ENCODE assay signal across 10 cellular contexts in genomic region chr4:113300384-113301011, GRCh38.
DNase-seq lines count a peak whose midpoint lies in the region; ATAC-seq, FAIRE-seq and TF ChIP-seq lines count a peak whose summit lies in the region.
"Had no signal": no experiment of that assay in that cellular context is flagged by ENCODE, and none has a peak within 500 bp of the region (broad histone marks: within the 10 kb centered on the region; RNA-seq: fewer than 3 reads in every experiment).

No MANE protein-coding gene starts in this region.

- ATAC-seq in activated T-cell treated with anti-CD3 and anti-CD28 coated beads, Interleukin-2, amount 50 U/mL, for 4 hours = peak; percentile 78
- no peak for ATAC-seq in HG03354 (IDR thresholded peaks at IDR 0.05; ENCODE audit: poor library complexity, severe bottlenecking, unreplicated experiment)
- ATAC-seq in GM21528 (IDR thresholded peaks at IDR 0.05; ENCODE audit: low FRiP score, unreplicated experiment) = no peak

- H3K4me3 Mint-ChIP-seq in activated T-cell treated with anti-CD3 and anti-CD28 coated beads, Interleukin-2, amount 50 U/mL, for 4 hours = no peak overlapping the region

- TF ChIP-seq CTCF in brain microvascular endothelial cell (IDR thresholded peaks at IDR 0.05; ENCODE audit: low read depth, low read length, missing control alignments) = no peak
- no peak for TF ChIP-seq CTCF in kidney epithelial cell (IDR thresholded peaks at IDR 0.05; ENCODE audit: insufficient read depth, low read length, poor library complexity, severe bottlenecking)

- H3K27me3 Mint-ChIP-seq in activated T-cell treated with anti-CD3 and anti-CD28 coated beads, Interleukin-2, amount 50 U/mL, for 4 hours (ENCODE audit: low read depth) = no peaks in the 10 kb centered on the region

- H3K9me3 Mint-ChIP-seq in activated T-cell treated with anti-CD3 and anti-CD28 coated beads, Interleukin-2, amount 50 U/mL, for 4 hours = no peaks in the 10 kb centered on the region

- peak overlapping the region; percentile 78 for H3K27ac ChIP-seq in brain microvascular endothelial cell
- H3K27ac ChIP-seq: BLaER1 treated with 17β-estradiol and CSF1 and Interleukin-3, amounts not matched to agents 10 nM and 100 nM had no signal

- no peaks in the 10 kb centered on the region for H3K4me1 Mint-ChIP-seq in activated T-cell treated with anti-CD3 and anti-CD28 coated beads, Interleukin-2, amount 50 U/mL, for 4 hours (ENCODE audit: low read depth)

- FAIRE-seq in urothelium cell line (lab: Jason Lieb, UNC) = peak; percentile 55

- H3K36me3 ChIP-seq in brain microvascular endothelial cell (replicated peaks) = no peaks in the 10 kb centered on the region
- H3K36me3 ChIP-seq in kidney epithelial cell (ENCODE audit: control insufficient read depth, insufficient read depth, low read length) = no peaks in the 10 kb centered on the region
- H3K36me3 ChIP-seq: BLaER1 treated with 17β-estradiol and CSF1 and Interleukin-3, amounts not matched to agents 10 nM and 100 nM had no signal

- H3K27me3 ChIP-seq in brain microvascular endothelial cell (replicated peaks) (no peaks in the 10 kb centered on the region), kidney epithelial cell (ENCODE audit: control insufficient read depth, insufficient read depth, low read length) (no peaks in the 10 kb centered on the region)
- H3K27me3 ChIP-seq: BLaER1 treated with 17β-estradiol and CSF1 and Interleukin-3, amounts not matched to agents 10 nM and 100 nM had no signal

- H3K4me3 ChIP-seq in brain microvascular endothelial cell (ENCODE audit: low read depth, low read length) (no peak overlapping the region), kidney epithelial cell (ENCODE audit: low read depth, low read length) (no peak overlapping the region)
- H3K4me3 ChIP-seq: BLaER1 treated with 17β-estradiol and CSF1 and Interleukin-3, amounts not matched to agents 10 nM and 100 nM had no signal

- no peaks in the 10 kb centered on the region for H3K36me3 Mint-ChIP-seq in activated T-cell treated with anti-CD3 and anti-CD28 coated beads, Interleukin-2, amount 50 U/mL, for 4 hours (ENCODE audit: insufficient read depth)

- in situ Hi-C loops in brain microvascular endothelial cell (cut with HindIII; ENCODE audit: low pct_ligation_motif_present, low sequenced_read_pairs) = no loop called here

- DNase-seq in activated T-cell treated with anti-CD3 and anti-CD28 coated beads, Interleukin-2, amount 50 U/mL, for 4 hours = no peak
- no peak for DNase-seq in activated T-cell treated with anti-CD3 and anti-CD28 coated beads for 4 hours
- peak; percentile 95 for DNase-seq in brain microvascular endothelial cell
- DNase-seq in kidney epithelial cell (ENCODE audit: low read depth) = peak; percentile 69
- peak; percentile 36 for DNase-seq in urothelium cell line (ENCODE audit: low spot score)
- DNase-seq in T-helper 1 cell = no peak
- DNase-seq: NCI-H1930 had no signal

Comparison
In these comparisons a context has a peak if more than half of its experiments do, and no peak if none do; other contexts are left out.
1. ATAC-seq: peak in activated T-cell treated with anti-CD3 and anti-CD28 coated beads, Interleukin-2, amount 50 U/mL, for 4 hours (2 of 2); none in HG03354 (single experiment) and GM21528 (single experiment).
2. DNase-seq: peak in brain microvascular endothelial cell (single experiment), kidney epithelial cell (single experiment) and urothelium cell line (single experiment); none in activated T-cell treated with anti-CD3 and anti-CD28 coated beads, Interleukin-2, amount 50 U/mL, for 4 hours (single experiment), activated T-cell treated with anti-CD3 and anti-CD28 coated beads for 4 hours (single experiment) and T-helper 1 cell (0 of 5).